ENCODE assay signal across 17 cellular contexts in the genomic region with DNA sequence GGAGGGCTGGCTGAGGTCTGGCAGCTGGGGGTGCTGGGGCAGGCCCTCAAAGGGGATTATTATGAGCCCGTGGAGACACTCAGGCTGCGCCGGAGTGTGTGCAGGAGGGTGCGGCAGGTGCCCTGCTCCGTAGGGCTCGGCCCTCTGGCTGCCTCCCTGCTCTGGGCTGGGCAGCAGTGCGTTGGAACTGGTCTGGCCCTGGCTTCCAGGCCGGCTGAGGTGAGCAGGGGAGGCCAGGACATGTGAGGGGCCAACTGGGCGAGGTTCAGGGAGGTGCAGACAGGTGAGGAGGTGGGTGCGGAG. TPM values are rescaled to one million over a fixed set of nuclear protein-coding genes. Genes with fewer than 3 reads are reported as not detected.
DNase-seq lines count a peak whose midpoint lies in the region; ATAC-seq and TF ChIP-seq lines count a peak whose summit lies in the region.
"Had no signal": no experiment of that assay in that cellular context is flagged by ENCODE, and none has a peak within 500 bp of the region (broad histone marks: within the 10 kb centered on the region; RNA-seq: fewer than 3 reads in every experiment).

No MANE protein-coding gene starts in this region.

- H3K27me3 ChIP-seq in lower lobe of right lung (ENCODE audit: low read depth), result no peaks in the 10 kb centered on the region
- H3K27me3 ChIP-seq in stomach, result no peaks in the 10 kb centered on the region

- no peak for TF ChIP-seq POLR2A in stomach (IDR thresholded peaks at IDR 0.05)

- no peak for TF ChIP-seq CTCF in lower lobe of right lung (IDR thresholded peaks at IDR 0.05)
- TF ChIP-seq CTCF in stomach (IDR thresholded peaks at IDR 0.05), result no peak

- H3K27ac ChIP-seq in angular gyrus (ENCODE audit: low read depth, low read length) (peak overlapping the region; percentile 17), lower lobe of right lung (peak overlapping the region; percentile 36), stomach (peak overlapping the region in 4 of 5 donors; percentile 89 to 97 (median 96))
- H3K27ac ChIP-seq: HL-60 had no signal

- in situ Hi-C loops in G401 (cut with HindIII; ENCODE audit: low sequenced_read_pairs), result no loop called here

- ATAC-seq in lower lobe of right lung (no peak), HG03520 (IDR thresholded peaks at IDR 0.05; ENCODE audit: unreplicated experiment) (no peak)
- ATAC-seq: GM12878 had no signal

- WGBS in stomach, 5 donors, result 42 to 69% (median 59%) methylated on average over 2 to 10 of the region's 10 CpGs

- DNase-seq in G401 (ENCODE audit: low spot score) (peak; percentile 28), lower lobe of right lung (no peak), stomach (no peak), AG08395 (ENCODE audit: low spot score) (no peak), NCI-H146 treated with DMSO at 0.1 percent for 48 hours (lab: John Stamatoyannopoulos, UW; ENCODE audit: unreplicated experiment) (no peak)
- DNase-seq in activated CD4-positive, alpha-beta T cell treated with anti-CD3 and anti-CD28 coated beads for 1 hour, result no peak
- DNase-seq: activated CD8-positive, alpha-beta memory T cell treated with anti-CD3 and anti-CD28 coated beads, Interleukin-2, amount 50 U/mL, for 48 hours; activated naive CD8-positive, alpha-beta T cell treated with anti-CD3 and anti-CD28 coated beads for 36 hours; DND-41; naive B cell; NCI-H1930; SK-N-SH had no signal

- intact Hi-C loops in lower lobe of right lung (cut with DNase I), result no loop called here
- intact Hi-C loops in stomach (cut with DNase I; ENCODE audit: low total_unique reads), result loop anchor here (5.0 kb wide), 2 partner anchors 33 to 153 kb away; a partner anchor contains a TSS

- H3K9me3 ChIP-seq in lower lobe of right lung, result no peaks in the 10 kb centered on the region
- H3K9me3 ChIP-seq in stomach, result no peaks in the 10 kb centered on the region
- H3K9me3 ChIP-seq: SK-N-SH had no signal

- no peak overlapping the region for H3K4me3 ChIP-seq in lower lobe of right lung
- no peak overlapping the region for H3K4me3 ChIP-seq in stomach
- H3K4me3 ChIP-seq: GM12878 had no signal

- TF ChIP-seq EP300 in stomach (IDR thresholded peaks at IDR 0.05), result no peak

- H3K4me1 ChIP-seq in lower lobe of right lung (peaks cover 37% of the 10 kb centered on the region), stomach (peaks cover 41 to 77% (median 54%) of the 10 kb centered on the region in 4 donors)

- H3K36me3 ChIP-seq in lower lobe of right lung (peaks cover 21% of the 10 kb centered on the region), stomach (peaks cover 7 to 37% (median 26%) of the 10 kb centered on the region in 4 donors)

RNA-seq across cellular contexts. Expression of a gene that starts 31.2 kb away (rescaled TPM):
- 5.3 and 13.0 TPM in 2 replicates for total RNA-seq in G401 (2014; rRNA removed; shearing (Covaris generic))
- total RNA-seq in lower lobe of right lung (43.6 TPM), stomach (100 to 1,000 TPM in 1 of 5 donors, 10 to 100 TPM in 4; 15.1 to 164 (median 36.8) TPM)
- 10 to 100 TPM in 2 of 3 donors, 1 to 10 TPM in 1; 8.6 to 18.5 (median 12.5) TPM for polyA plus RNA-seq in stomach

RNA-seq across cellular contexts. Expression of a gene that starts 39.1 kb away (rescaled TPM):
- total RNA-seq in G401 (2014; rRNA removed; shearing (Covaris generic)), result 12.4 and 15.1 TPM in 2 replicates
- total RNA-seq in lower lobe of right lung, result 34.4 TPM
- total RNA-seq in stomach, result 100 to 1,000 TPM in 2 of 5 donors, 10 to 100 TPM in 3; 31.9 to 204 (median 95.1) TPM
- polyA plus RNA-seq in stomach, result 10 to 100 TPM; 62.3 to 96.1 (median 93.1) TPM
- total RNA-seq: fibroblast of lung had no signal
- polyA plus RNA-seq: fibroblast of lung had no signal

RNA-seq across cellular contexts. Expression of a gene that starts 42.5 kb away (rescaled TPM):
- total RNA-seq in G401 (2014; rRNA removed; shearing (Covaris generic)), result 43.3 and 47.8 TPM in 2 replicates
- total RNA-seq in lower lobe of right lung (20.3 TPM), stomach (100 to 1,000 TPM in 1 of 5 donors, 10 to 100 TPM in 3, 1 to 10 TPM in 1; 9.8 to 180 (median 19.4) TPM)
- polyA plus RNA-seq in stomach, result 10 to 100 TPM; 10.2 to 13.9 (median 12.4) TPM

Comparison
In these comparisons a context has a peak if more than half of its experiments do, and no peak if none do; other contexts are left out.
1. H3K27ac ChIP-seq: peak in every context shown above with its lines; median percentile 96 in stomach; 36 in lower lobe of right lung; 17 in angular gyrus.